Comparison of ENCODE assay signal across 2 cellular contexts in genomic region chr14:81161088-81161487, GRCh38.
TF ChIP-seq lines count a peak whose summit lies in the region.

No MANE protein-coding gene starts in this region.

TF ChIP-seq in H1, 55 proteins besides CTCF, POLR2A, EP300 and RAD21:
- TF ChIP-seq HDAC2 (IDR thresholded peaks at IDR 0.05; ENCODE audit: borderline replicate concordance in 1 of 2, low read depth in 2 of 2, low read length in 2 of 2): no peak
- TF ChIP-seq TBP (IDR thresholded peaks at IDR 0.05; ENCODE audit: low read depth, low read length): no peak
- no peak for TF ChIP-seq CHD2 (IDR thresholded peaks at IDR 0.05; ENCODE audit: low read length)

TF ChIP-seq in liver, 16 proteins besides CTCF, POLR2A, EP300 and RAD21:
- TF ChIP-seq RXRA (IDR thresholded peaks at IDR 0.05): peak in 1 of 2 donors; percentile 31
- TF ChIP-seq FOXA1 (IDR thresholded peaks at IDR 0.05): no peak
- TF ChIP-seq HNF4A (conservative IDR thresholded peaks at IDR 0.05): peak; percentile 79 to 87
- peak; percentile 17 for TF ChIP-seq HNF4G (IDR thresholded peaks at IDR 0.05)
